8 cellular contexts compared by ENCODE assay signal in genomic region chr3:195897853-195898415, GRCh38. TPM values are rescaled to one million over a fixed set of nuclear protein-coding genes. Genes with fewer than 3 reads are reported as not detected.
DNase-seq lines count a peak whose midpoint lies in the region; ATAC-seq and TF ChIP-seq lines count a peak whose summit lies in the region.
"Had no signal": no experiment of that assay in that cellular context is flagged by ENCODE, and none has a peak within 500 bp of the region (broad histone marks: within the 10 kb centered on the region; RNA-seq: fewer than 3 reads in every experiment).

No MANE protein-coding gene starts in this region.

- H3K27me3 ChIP-seq in CD4-positive, alpha-beta memory T cell (ENCODE audit: insufficient read depth, low read length): no peaks in the 10 kb centered on the region
- H3K27me3 ChIP-seq in transverse colon: no peaks in the 10 kb centered on the region

- H3K4me1 Mint-ChIP-seq in CD4-positive, alpha-beta memory T cell: peaks cover 41 to 70% (median 55%) of the 10 kb centered on the region in 4 donors
- peaks cover 69% of the 10 kb centered on the region for H3K4me1 Mint-ChIP-seq in brain
- peaks cover 44 to 84% (median 68%) of the 10 kb centered on the region in 4 donors for H3K4me1 Mint-ChIP-seq in naive thymus-derived CD8-positive, alpha-beta T cell

- no peak for DNase-seq in CD4-positive, alpha-beta memory T cell
- DNase-seq in naive thymus-derived CD8-positive, alpha-beta T cell: no peak
- DNase-seq in COLO829 (ENCODE audit: low spot score) (no peak), T1000 (lab: John Stamatoyannopoulos, UW) (no peak), transverse colon (no peak)
- DNase-seq: NCI-H1105 treated with DMSO at 0.1 percent for 48 hours had no signal

- TF ChIP-seq EP300 in transverse colon (IDR thresholded peaks at IDR 0.05; ENCODE audit: low read depth): no peak

- TF ChIP-seq CTCF in HEK293 (tag by site-specific recombination; IDR thresholded peaks at IDR 0.05) (no peak), brain (conservative IDR thresholded peaks at IDR 0.05) (no peak), transverse colon (IDR thresholded peaks at IDR 0.05) (no peak)

- no peaks in the 10 kb centered on the region for H3K9me3 Mint-ChIP-seq in CD4-positive, alpha-beta memory T cell
- H3K9me3 Mint-ChIP-seq in brain: peaks cover 0 to 3% (median 0%) of the 10 kb centered on the region in 5 experiments
- H3K9me3 Mint-ChIP-seq in naive thymus-derived CD8-positive, alpha-beta T cell: no peaks in the 10 kb centered on the region

- CTCF ChIA-PET in CD4-positive, alpha-beta memory T cell (lab: Charles Lee; ENCODE audit: partially characterized antibody): interaction anchor here (16.3 kb wide), 1 partner anchor 14 kb away, joined by 479 read pairs; the partner anchor contains the start of gene TNK2
- CTCF ChIA-PET in HEK293 (lab: Yijun Ruan, JAX): interaction anchor here (0.7 to 3.9 kb wide), 3 partner anchors 10 to 40 kb away, joined by 3 to 30 read pairs (median 5); partner anchors contain the start of gene TNK2

- POLR2A ChIA-PET in CD4-positive, alpha-beta memory T cell (lab: Charles Lee; ENCODE audit: partially characterized antibody): interaction anchor here (5.5 to 9.0 kb wide), 2 partner anchors 9 to 16 kb away, joined by 73 to 245 read pairs; partner anchors contain the start of gene TNK2
- POLR2A ChIA-PET in HEK293 (lab: Yijun Ruan, JAX): interaction anchor here (1.7 kb wide), 1 partner anchor 10 kb away, joined by 4 read pairs; no protein-coding TSS in a partner anchor
- POLR2A ChIA-PET in naive thymus-derived CD8-positive, alpha-beta T cell (lab: Charles Lee): interaction anchor here (5.5 to 8.8 kb wide), 2 partner anchors 10 to 16 kb away, joined by 53 to 241 read pairs; partner anchors contain the start of gene TNK2

- no peaks in the 10 kb centered on the region for H3K27me3 Mint-ChIP-seq in CD4-positive, alpha-beta memory T cell
- H3K27me3 Mint-ChIP-seq in brain: peaks cover 4% of the 10 kb centered on the region
- H3K27me3 Mint-ChIP-seq in naive thymus-derived CD8-positive, alpha-beta T cell: no peaks in the 10 kb centered on the region

- no peak for TF ChIP-seq POLR2A in transverse colon (IDR thresholded peaks at IDR 0.05)

- H3K4me3 Mint-ChIP-seq in CD4-positive, alpha-beta memory T cell: peak overlapping the region in 5 of 8 donors; percentile 29 to 67 (median 57)
- peak overlapping the region in 3 of 5 experiments; percentile 42 to 55 (median 46) for H3K4me3 Mint-ChIP-seq in brain
- H3K4me3 Mint-ChIP-seq in naive thymus-derived CD8-positive, alpha-beta T cell: peak overlapping the region; percentile 39 to 93 (median 66)

- no peaks in the 10 kb centered on the region for H3K36me3 ChIP-seq in CD4-positive, alpha-beta memory T cell (ENCODE audit: insufficient read depth, low read length)
- H3K36me3 ChIP-seq in HEK293 (ENCODE audit: control insufficient read depth in 2 of 2, insufficient read depth in 1 of 2, low read length in 2 of 2) (no peaks in the 10 kb centered on the region), transverse colon (no peaks in the 10 kb centered on the region)

- no peak overlapping the region for H3K4me3 ChIP-seq in CD4-positive, alpha-beta memory T cell (ENCODE audit: low read length in 2 of 2)
- no peak overlapping the region for H3K4me3 ChIP-seq in HEK293 (ENCODE audit: low read depth, low read length)
- no peak overlapping the region for H3K4me3 ChIP-seq in transverse colon

- WGBS in transverse colon (ENCODE audit: low coverage in 1 of 2), 2 donors: 79% methylated on average over 11 of the region's 11 CpGs; no CpG with 5 or more reads in 1 of the 2 donors

- no peaks in the 10 kb centered on the region for H3K9me3 ChIP-seq in CD4-positive, alpha-beta memory T cell (ENCODE audit: control insufficient read depth in 1 of 2, low read length in 2 of 2)
- H3K9me3 ChIP-seq in HEK293 (ENCODE audit: control insufficient read depth, insufficient read depth, low read depth, low read length) (no peaks in the 10 kb centered on the region), transverse colon (no peaks in the 10 kb centered on the region)

- ATAC-seq in naive thymus-derived CD8-positive, alpha-beta T cell: no peak

- H3K27ac ChIP-seq in CD4-positive, alpha-beta memory T cell (ENCODE audit: low read depth, low read length): no peak overlapping the region
- H3K27ac ChIP-seq in HEK293 (ENCODE audit: extremely low read depth, low read depth, low read length) (no peak overlapping the region), transverse colon (no peak overlapping the region)

- H3K4me1 ChIP-seq in CD4-positive, alpha-beta memory T cell (ENCODE audit: insufficient read depth, low read length): peaks cover 67% of the 10 kb centered on the region
- peaks cover 12% of the 10 kb centered on the region; the same call in 1 of the 2 replicates for H3K4me1 ChIP-seq in HEK293 (ENCODE audit: control insufficient read depth, insufficient read depth, low read length)
- peaks cover 18 to 45% (median 35%) of the 10 kb centered on the region in 4 donors for H3K4me1 ChIP-seq in transverse colon

- H3K27ac Mint-ChIP-seq in CD4-positive, alpha-beta memory T cell: peak overlapping the region; percentile 55 to 94 (median 89)
- H3K27ac Mint-ChIP-seq in brain: peak overlapping the region in 3 of 5 experiments; percentile 29 to 95 (median 79)
- H3K27ac Mint-ChIP-seq in naive thymus-derived CD8-positive, alpha-beta T cell: peak overlapping the region; percentile 75 to 96 (median 88)

- H3K36me3 Mint-ChIP-seq in CD4-positive, alpha-beta memory T cell: peaks cover 0 to 9% of the 10 kb centered on the region in 2 donors
- H3K36me3 Mint-ChIP-seq in brain: peaks cover 4% of the 10 kb centered on the region
- peaks cover 0 to 2% (median 2%) of the 10 kb centered on the region in 3 donors for H3K36me3 Mint-ChIP-seq in naive thymus-derived CD8-positive, alpha-beta T cell

- intact Hi-C loops in CD4-positive, alpha-beta memory T cell (cut with micrococcal nuclease): no loop called here
- intact Hi-C loops in transverse colon (cut with DNase I; ENCODE audit: low total_unique reads): no loop called here

- in situ Hi-C loops in transverse colon (cut with MboI; ENCODE audit: low pct_ligation_motif_present in 1 of 4, low pct_unique_long_range_greater_than_20kb in 1 of 4, low sequenced_read_pairs in 3 of 4): no loop called here

TF ChIP-seq in HEK293, 187 proteins besides CTCF, POLR2A, EP300 and RAD21 (continues in another document):
- no peak for TF ChIP-seq ZNF221 (tag by site-specific recombination; IDR thresholded peaks at IDR 0.05; ENCODE audit: borderline replicate concordance)
- no peak for TF ChIP-seq ZNF280C (tag by site-specific recombination; IDR thresholded peaks at IDR 0.05)
- no peak for TF ChIP-seq ZNF37A (tag by site-specific recombination; IDR thresholded peaks at IDR 0.05)

RNA-seq across cellular contexts. Expression of gene TNK2, which starts 10.4 kb away (rescaled TPM):
- total RNA-seq in CD4-positive, alpha-beta memory T cell: 100 to 1,000 TPM; 136 to 164 TPM
- polyA plus RNA-seq in CD4-positive, alpha-beta memory T cell: 1 to 10 TPM in 1 of 2 donors, under 1 TPM in 1; 0.18 to 3.4 TPM
- polyA plus RNA-seq in brain (ENCODE audit: insufficient read depth, low read depth, low replicate concordance): 59.9 TPM
- total RNA-seq in naive thymus-derived CD8-positive, alpha-beta T cell: 100 to 1,000 TPM; 146 to 149 TPM
- polyA plus RNA-seq in naive thymus-derived CD8-positive, alpha-beta T cell: 1 to 10 TPM; 1.3 to 2.5 (median 1.6) TPM
- 10 to 100 TPM; 19.1 to 74.1 (median 21.3) TPM for total RNA-seq in transverse colon
